In genomic region chr17:77100009-77100408, GRCh38 we compare ENCODE assay signal across 13 cellular contexts. TPM values are rescaled to one million over a fixed set of nuclear protein-coding genes. Genes with fewer than 3 reads are reported as not detected.
DNase-seq lines count a peak whose midpoint lies in the region; ATAC-seq and TF ChIP-seq lines count a peak whose summit lies in the region.
"Had no signal": no experiment of that assay in that cellular context is flagged by ENCODE, and none has a peak within 500 bp of the region (broad histone marks: within the 10 kb centered on the region; RNA-seq: fewer than 3 reads in every experiment).

No MANE protein-coding gene starts in this region.

- no peak overlapping the region for H3K4me3 Mint-ChIP-seq in stimulated activated naive CD8-positive, alpha-beta T cell treated with anti-CD3 and anti-CD28 coated beads, Interleukin-15, Interleukin-2, amounts not matched to agents 100 ng/mL and 50 ng/mL, for 24 hours
- no peak overlapping the region for H3K4me3 Mint-ChIP-seq in type B pancreatic cell

- H3K9me3 ChIP-seq in heart left ventricle, result no peaks in the 10 kb centered on the region
- H3K9me3 ChIP-seq: thoracic aorta had no signal

- ATAC-seq in stimulated activated naive CD8-positive, alpha-beta T cell treated with anti-CD3 and anti-CD28 coated beads, Interleukin-15, Interleukin-2, amounts not matched to agents 100 U/mL and 50 U/mL, for 24 hours, result no peak
- ATAC-seq in heart left ventricle (peak; percentile 33 to 80 (median 52)), GM21723 (IDR thresholded peaks at IDR 0.05; ENCODE audit: unreplicated experiment) (no peak)

- peaks cover 0 to 46% (median 36%) of the 10 kb centered on the region in 12 donors for H3K4me1 ChIP-seq in heart left ventricle

- 92 to 95% (median 93%) methylated on average over 15 of the region's 15 CpGs for WGBS in heart left ventricle, 4 donors

- TF ChIP-seq CTCF in heart left ventricle (IDR thresholded peaks at IDR 0.05), result no peak
- TF ChIP-seq CTCF in type B pancreatic cell (conservative IDR thresholded peaks at IDR 0.05), result no peak

- no peaks in the 10 kb centered on the region for H3K27me3 Mint-ChIP-seq in stimulated activated naive CD8-positive, alpha-beta T cell treated with anti-CD3 and anti-CD28 coated beads, Interleukin-15, Interleukin-2, amounts not matched to agents 100 ng/mL and 50 ng/mL, for 24 hours
- H3K27me3 Mint-ChIP-seq in type B pancreatic cell, result no peaks in the 10 kb centered on the region

- H3K36me3 ChIP-seq in heart left ventricle, result peaks cover 0 to 12% (median 7%) of the 10 kb centered on the region in 9 donors
- H3K36me3 ChIP-seq: thoracic aorta had no signal

- no peaks in the 10 kb centered on the region for H3K27me3 ChIP-seq in heart left ventricle

- intact Hi-C loops in heart left ventricle (cut with DNase I), result no loop called here

- H3K27ac Mint-ChIP-seq in stimulated activated naive CD8-positive, alpha-beta T cell treated with anti-CD3 and anti-CD28 coated beads, Interleukin-15, Interleukin-2, amounts not matched to agents 100 ng/mL and 50 ng/mL, for 24 hours, result peak overlapping the region; percentile 64
- H3K27ac Mint-ChIP-seq in type B pancreatic cell, result no peak overlapping the region

- no peak for TF ChIP-seq POLR2A in heart left ventricle (IDR thresholded peaks at IDR 0.05)

- no peaks in the 10 kb centered on the region for H3K9me3 Mint-ChIP-seq in stimulated activated naive CD8-positive, alpha-beta T cell treated with anti-CD3 and anti-CD28 coated beads, Interleukin-15, Interleukin-2, amounts not matched to agents 100 ng/mL and 50 ng/mL, for 24 hours
- no peaks in the 10 kb centered on the region for H3K9me3 Mint-ChIP-seq in type B pancreatic cell

- peak overlapping the region in 11 of 12 donors; percentile 42 to 96 (median 75) for H3K27ac ChIP-seq in heart left ventricle

- peaks cover 46% of the 10 kb centered on the region for H3K36me3 Mint-ChIP-seq in stimulated activated naive CD8-positive, alpha-beta T cell treated with anti-CD3 and anti-CD28 coated beads, Interleukin-15, Interleukin-2, amounts not matched to agents 100 ng/mL and 50 ng/mL, for 24 hours (ENCODE audit: low read depth)
- H3K36me3 Mint-ChIP-seq in type B pancreatic cell, result peaks cover 8% of the 10 kb centered on the region

- peaks cover 42% of the 10 kb centered on the region for H3K4me1 Mint-ChIP-seq in stimulated activated naive CD8-positive, alpha-beta T cell treated with anti-CD3 and anti-CD28 coated beads, Interleukin-15, Interleukin-2, amounts not matched to agents 100 ng/mL and 50 ng/mL, for 24 hours (ENCODE audit: low read depth)
- peaks cover 31% of the 10 kb centered on the region for H3K4me1 Mint-ChIP-seq in type B pancreatic cell (ENCODE audit: unreplicated experiment)

- no peak overlapping the region for H3K4me3 ChIP-seq in heart left ventricle
- H3K4me3 ChIP-seq: thoracic aorta had no signal

- no peak for DNase-seq in stimulated activated naive CD8-positive, alpha-beta T cell treated with anti-CD3 and anti-CD28 coated beads, Interleukin-15, Interleukin-2, amounts not matched to agents 100 U/mL and 50 U/mL, for 24 hours
- DNase-seq in heart left ventricle (peak; percentile 65 to 88 (median 71)), nucleus accumbens (lab: John Stamatoyannopoulos, UW) (peak in 38 of 56 donors; percentile 12 to 72 (median 36)), islet precursor cell (no peak), AG20443 (ENCODE audit: low spot score) (no peak), type B pancreatic cell (ENCODE audit: extremely low spot score, unreplicated experiment) (no peak)
- DNase-seq: ACHN; activated gamma-delta T cell; effector memory CD4-positive, alpha-beta T cell; NCI-H345 had no signal

RNA-seq across cellular contexts. Expression of gene SEC14L1, which starts 40.8 kb away (rescaled TPM):
- total RNA-seq in heart left ventricle, result 100 to 1,000 TPM in 1 of 9 donors, 10 to 100 TPM in 8; 43.6 to 116 (median 53.7) TPM
- polyA plus RNA-seq in heart left ventricle, result 10 to 100 TPM; 26.6 to 69.5 TPM
- 42.3 and 74.9 TPM in 2 replicates for total RNA-seq in type B pancreatic cell (ENCODE audit: low replicate concordance)

Comparison
In these comparisons a context has a peak if more than half of its experiments do, and no peak if none do; other contexts are left out.
1. ATAC-seq: peak in heart left ventricle (4 of 4); none in stimulated activated naive CD8-positive, alpha-beta T cell treated with anti-CD3 and anti-CD28 coated beads, Interleukin-15, Interleukin-2, amounts not matched to agents 100 U/mL and 50 U/mL, for 24 hours (single experiment) and GM21723 (single experiment).
2. DNase-seq: peak in heart left ventricle (5 of 5) and nucleus accumbens (38 of 56); none in stimulated activated naive CD8-positive, alpha-beta T cell treated with anti-CD3 and anti-CD28 coated beads, Interleukin-15, Interleukin-2, amounts not matched to agents 100 U/mL and 50 U/mL, for 24 hours (single experiment), islet precursor cell (single experiment), AG20443 (single experiment) and type B pancreatic cell (single experiment).